1 cellular context compared by ENCODE assay signal in genomic region chr20:15332711-15333160, GRCh38.
TF ChIP-seq lines count a peak whose summit lies in the region.

No MANE protein-coding gene starts in this region.

TF ChIP-seq in GM12878, 131 proteins besides CTCF, POLR2A, EP300 and RAD21 (continued from another document):
- TF ChIP-seq ETV6 (conservative IDR thresholded peaks at IDR 0.05 in 1 of 2, IDR thresholded peaks at IDR 0.05 in 1 of 2; ENCODE audit: borderline replicate concordance in 1 of 2, low read depth in 1 of 2) (0 out of 4 replicates have a peak, but pooled peaks of 1 of the 2 experiments have one; percentile 21), ZBTB40 (IDR thresholded peaks at IDR 0.05; ENCODE audit: borderline replicate concordance) (no peak), CREM (IDR thresholded peaks at IDR 0.05; ENCODE audit: low read depth) (0 out of 2 replicates have a peak, but pooled peaks have one; percentile 16), ATF2 (IDR thresholded peaks at IDR 0.05; ENCODE audit: low read length) (peak; percentile 45; the same call in 1 of the 2 replicates), YBX1 (IDR thresholded peaks at IDR 0.05) (no peak), TBL1XR1 (IDR thresholded peaks at IDR 0.05; ENCODE audit: low read depth, low read length) (no peak), CEBPZ (IDR thresholded peaks at IDR 0.05; ENCODE audit: low read depth, low read length) (no peak), BCLAF1 (IDR thresholded peaks at IDR 0.05) (no peak), HDGF (IDR thresholded peaks at IDR 0.05) (no peak), FOXM1 (IDR thresholded peaks at IDR 0.05; ENCODE audit: low read depth, low read length) (0 out of 2 replicates have a peak, but pooled peaks have one; percentile 16), RAD51 (IDR thresholded peaks at IDR 0.05) (no peak), MEF2B (IDR thresholded peaks at IDR 0.05; ENCODE audit: partially characterized antibody, poor library complexity, severe bottlenecking) (no peak), RUNX3 (IDR thresholded peaks at IDR 0.05; ENCODE audit: low read length) (peak; percentile 79), IKZF1 (conservative IDR thresholded peaks at IDR 0.05) (no peak), MTA3 (IDR thresholded peaks at IDR 0.05; ENCODE audit: borderline replicate concordance, low read length) (0 out of 2 replicates have a peak, but pooled peaks have one; percentile 39), E2F8 (IDR thresholded peaks at IDR 0.05; ENCODE audit: low read depth, partially characterized antibody) (no peak), POLR2AphosphoS5 (IDR thresholded peaks at IDR 0.05; ENCODE audit: low read length) (no peak), IRF4 (IDR thresholded peaks at IDR 0.05; ENCODE audit: low read depth, low read length) (no peak), EGR1 (IDR thresholded peaks at IDR 0.05; ENCODE audit: borderline replicate concordance in 1 of 2, low read depth in 2 of 2, low read length in 2 of 2) (no peak), ASH2L (IDR thresholded peaks at IDR 0.05; ENCODE audit: borderline replicate concordance, low read depth) (no peak), JUNB (IDR thresholded peaks at IDR 0.05) (peak; percentile 56; the same call in 1 of the 2 replicates), IRF5 (IDR thresholded peaks at IDR 0.05; ENCODE audit: borderline replicate concordance) (no peak), TCF7 (IDR thresholded peaks at IDR 0.05; ENCODE audit: borderline replicate concordance) (peak; percentile 23; the same call in 1 of the 2 replicates), NKRF (conservative IDR thresholded peaks at IDR 0.05) (no peak)
TF ChIP-seq in GM12878: peak in this region for 12.
